Comparison of ENCODE assay signal across 12 cellular contexts in genomic region chr6:3650959-3651697, GRCh38.
"Had no signal": no experiment of that assay in that cellular context is flagged by ENCODE, and none has a peak within 500 bp of the region (broad histone marks: within the 10 kb centered on the region; RNA-seq: fewer than 3 reads in every experiment).

No MANE protein-coding gene starts in this region.

- H3K4me3 ChIP-seq: colonic mucosa, right atrium auricular region, skin epidermis had no signal

- H3K36me3 ChIP-seq: colonic mucosa, neutrophil, right atrium auricular region had no signal

- DNase-seq: activated CD4-positive, alpha-beta memory T cell treated with anti-CD3 and anti-CD28 coated beads for 36 hours; activated naive CD4-positive, alpha-beta T cell treated with Interleukin-2 at 50 U/mL for 16 hours; colonic mucosa; kidney glomerular epithelial cell; midbrain; naive B cell; T-helper 2 cell; trophoblast cell had no signal

- H3K27ac ChIP-seq: colonic mucosa, neutrophil, right atrium auricular region, skin epidermis, VCaP had no signal

- H3K27me3 ChIP-seq: colonic mucosa, neutrophil, right atrium auricular region had no signal

- H3K4me1 ChIP-seq: colonic mucosa, right atrium auricular region had no signal
